ENCODE assay signal across 22 cellular contexts in the genomic region with DNA sequence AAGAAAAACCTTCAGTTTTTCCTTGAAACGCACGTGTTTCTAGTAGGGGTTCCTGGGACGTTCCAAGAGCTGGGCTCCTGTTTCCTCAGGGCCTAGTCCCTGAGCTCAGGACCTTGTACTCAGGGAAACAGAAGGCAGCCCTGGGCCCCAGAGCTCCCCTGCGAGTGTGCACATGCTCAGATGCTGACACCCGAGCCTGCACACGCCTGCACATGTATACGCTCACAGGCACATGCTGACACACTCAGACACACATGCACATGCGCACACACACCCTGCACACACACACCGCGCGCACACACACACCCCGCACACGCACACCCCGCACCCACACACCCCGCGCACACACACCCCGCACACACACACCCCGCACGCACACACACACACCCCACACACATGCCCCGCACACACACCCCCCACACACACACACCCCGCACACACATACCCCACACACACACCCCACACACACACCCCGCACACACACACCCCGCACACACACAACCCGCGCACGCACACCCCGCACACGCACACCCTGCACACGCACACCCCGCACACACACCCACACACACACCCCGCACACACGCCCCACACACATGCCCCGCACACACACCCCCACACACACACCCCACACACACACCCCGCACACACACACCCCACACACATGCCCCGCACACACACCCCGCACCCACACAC. TPM values are rescaled to one million over a fixed set of nuclear protein-coding genes. Genes with fewer than 3 reads are reported as not detected.
DNase-seq lines count a peak whose midpoint lies in the region; ATAC-seq and TF ChIP-seq lines count a peak whose summit lies in the region.
"Had no signal": no experiment of that assay in that cellular context is flagged by ENCODE, and none has a peak within 500 bp of the region (broad histone marks: within the 10 kb centered on the region; RNA-seq: fewer than 3 reads in every experiment).

No MANE protein-coding gene starts in this region.

- H2BK5ac ChIP-seq in mesenchymal stem cell (ENCODE audit: low read depth, low read length, poor library complexity, severe bottlenecking), result no peak overlapping the region

- peak overlapping the region in 1 of 2 experiments; percentile 29 for H2BK12ac ChIP-seq in mesenchymal stem cell (ENCODE audit: low read length in 2 of 2)

- H3K4me1 Mint-ChIP-seq in T-helper 17 cell, result peaks cover 7% of the 10 kb centered on the region

- H3K14ac ChIP-seq in mesenchymal stem cell (ENCODE audit: low read length in 2 of 2), result peak overlapping the region in 1 of 2 experiments; percentile 89

- peak overlapping the region; percentile 74 for H4K91ac ChIP-seq in mesenchymal stem cell (ENCODE audit: low read length)

- H3K36me3 ChIP-seq in mesenchymal stem cell (ENCODE audit: control insufficient read depth in 1 of 2, insufficient read depth in 2 of 2, low read depth in 1 of 2, low read length in 2 of 2) (no peaks in the 10 kb centered on the region), uterus (no peaks in the 10 kb centered on the region)
- H3K36me3 ChIP-seq: BLaER1 treated with 17β-estradiol and CSF1 and Interleukin-3, amounts not matched to agents 10 nM and 100 nM; transverse colon had no signal

- H3K4me1 ChIP-seq in mesenchymal stem cell (ENCODE audit: control insufficient read depth, insufficient read depth, low read depth, low read length), result peaks cover 33% of the 10 kb centered on the region
- no peaks in the 10 kb centered on the region for H3K4me1 ChIP-seq in uterus

- no peak overlapping the region for H3K27ac ChIP-seq in mesenchymal stem cell (ENCODE audit: low read length, poor library complexity, severe bottlenecking)
- H3K27ac ChIP-seq in uterus, result no peak overlapping the region
- H3K27ac ChIP-seq: 22Rv1; BLaER1 treated with 17β-estradiol and CSF1 and Interleukin-3, amounts not matched to agents 10 nM and 100 nM; dorsolateral prefrontal cortex had no signal

- H4K8ac ChIP-seq in mesenchymal stem cell (ENCODE audit: low read length), result no peak overlapping the region

- no peak overlapping the region for H3K9ac ChIP-seq in mesenchymal stem cell (ENCODE audit: low read length)
- H3K9ac ChIP-seq: BLaER1 treated with 17β-estradiol and CSF1 and Interleukin-3, amounts not matched to agents 10 nM and 100 nM; SK-N-SH had no signal

- intact Hi-C loops in uterus (cut with DNase I; ENCODE audit: low total_unique reads), result no loop called here

- no peak for TF ChIP-seq POLR2A in uterus (IDR thresholded peaks at IDR 0.05)

- no peaks in the 10 kb centered on the region for H3K36me3 Mint-ChIP-seq in T-helper 17 cell (ENCODE audit: low read depth)
- H3K36me3 Mint-ChIP-seq: naive B cell had no signal

- no peak overlapping the region for H3K23ac ChIP-seq in mesenchymal stem cell (ENCODE audit: low read length in 2 of 2)

- DNase-seq in DMS 273 (lab: John Stamatoyannopoulos, UW; ENCODE audit: unreplicated experiment), result peak; percentile 27
- no peak for DNase-seq in DMS 273 treated with DMSO at 0.1 percent for 48 hours (lab: John Stamatoyannopoulos, UW)
- peak; percentile 52 for DNase-seq in ELR (ENCODE audit: low read depth)
- DNase-seq in T-helper 17 cell, result no peak
- DNase-seq in mesenchymal stem cell, result no peak
- DNase-seq in activated naive CD4-positive, alpha-beta T cell treated with anti-CD3 and anti-CD28 coated beads, Interleukin-2, amount 50 U/mL, for 16 hours, result no peak
- no peak for DNase-seq in ureter (ENCODE audit: low spot score)
- DNase-seq in uterus, result no peak
- DNase-seq: activated CD4-positive, alpha-beta T cell treated with anti-CD3 and anti-CD28 coated beads, Interleukin-2, amount 10 ng/mL, durations not matched to agents 7 days and 5 days; activated T-cell treated with anti-CD3 and anti-CD28 coated beads, Interleukin-2, amount 50 U/mL, for 1 hour; naive B cell; NCI-H187; NCI-H524 treated with DMSO at 0.1 percent for 48 hours; SK-N-SH; stimulated activated CD4-positive, alpha-beta T cell treated with anti-CD3 and anti-CD28 coated beads, Interleukin-12 subunit alpha, Interleukin-12 subunit beta, amount 100 ng/mL, for 4 hours; T1000; transverse colon had no signal

- no peak for ATAC-seq in T-helper 17 cell
- ATAC-seq: HCT116 had no signal

- peak overlapping the region; percentile 54 for H2BK15ac ChIP-seq in mesenchymal stem cell (ENCODE audit: low read depth, poor library complexity, severe bottlenecking)

- H3K79me1 ChIP-seq in mesenchymal stem cell (replicated peaks; ENCODE audit: low read length, poor library complexity, severe bottlenecking), result no peaks in the 10 kb centered on the region

- no peak overlapping the region for H2BK120ac ChIP-seq in mesenchymal stem cell (ENCODE audit: low read depth, low read length)

- H3K4me3 ChIP-seq in mesenchymal stem cell (ENCODE audit: insufficient read depth in 1 of 2, low read depth in 1 of 2, low read length in 2 of 2) (no peak overlapping the region), uterus (no peak overlapping the region)
- H3K4me3 ChIP-seq: BLaER1 treated with 17β-estradiol and CSF1 and Interleukin-3, amounts not matched to agents 10 nM and 100 nM; dorsolateral prefrontal cortex; transverse colon had no signal

- no peak for TF ChIP-seq CTCF in uterus (IDR thresholded peaks at IDR 0.05)

- H3K4me2 ChIP-seq in mesenchymal stem cell (ENCODE audit: low read length, poor library complexity, severe bottlenecking), result no peak overlapping the region
- H3K4me2 ChIP-seq: BLaER1 treated with 17β-estradiol and CSF1 and Interleukin-3, amounts not matched to agents 10 nM and 100 nM; SK-N-SH had no signal

- H3K27ac Mint-ChIP-seq in T-helper 17 cell, result peak overlapping the region; percentile 30
- H3K27ac Mint-ChIP-seq: activated CD4-positive, alpha-beta T cell treated with anti-CD3 and anti-CD28 coated beads, Interleukin-2, amount 10 ng/mL, durations not matched to agents 7 days and 5 days; naive B cell had no signal

- H3K9me3 ChIP-seq in T-helper 17 cell (ENCODE audit: control insufficient read depth, low read length, poor library complexity, severe bottlenecking) (no peaks in the 10 kb centered on the region), mesenchymal stem cell (ENCODE audit: control insufficient read depth, low read length) (peaks cover 4% of the 10 kb centered on the region), uterus (no peaks in the 10 kb centered on the region)
- H3K9me3 ChIP-seq: SK-N-SH, transverse colon had no signal

- H3K27me3 ChIP-seq in mesenchymal stem cell (ENCODE audit: control insufficient read depth in 1 of 2, insufficient read depth in 1 of 2, low read length in 2 of 2), result no peaks in the 10 kb centered on the region
- H3K27me3 ChIP-seq in uterus, result no peaks in the 10 kb centered on the region
- H3K27me3 ChIP-seq: BLaER1 treated with 17β-estradiol and CSF1 and Interleukin-3, amounts not matched to agents 10 nM and 100 nM; dorsolateral prefrontal cortex; transverse colon had no signal

- H2AFZ ChIP-seq in mesenchymal stem cell (ENCODE audit: low read depth, low read length), result no peak overlapping the region

- no peak overlapping the region for H3K4me3 Mint-ChIP-seq in T-helper 17 cell
- H3K4me3 Mint-ChIP-seq: activated CD4-positive, alpha-beta T cell treated with anti-CD3 and anti-CD28 coated beads, Interleukin-2, amount 10 ng/mL, durations not matched to agents 7 days and 5 days had no signal

- peak overlapping the region in 1 of 2 experiments; percentile 28 for H3K18ac ChIP-seq in mesenchymal stem cell (ENCODE audit: low read depth in 1 of 2, low read length in 2 of 2)

- WGBS in mesenchymal stem cell, result 80% methylated on average over 16 of the region's 36 CpGs

- H2AK5ac ChIP-seq in mesenchymal stem cell (ENCODE audit: low read length, severe bottlenecking), result peak overlapping the region; percentile 1

- H3K27me3 Mint-ChIP-seq in T-helper 17 cell, result peaks cover 6% of the 10 kb centered on the region

- H3K4ac ChIP-seq in mesenchymal stem cell (ENCODE audit: low read depth in 1 of 2, low read length in 2 of 2), result no peak overlapping the region

RNA-seq across cellular contexts. Expression of a gene that starts 52.2 kb away (rescaled TPM):
- total RNA-seq in T-helper 17 cell, result not detected
- not detected for polyA plus RNA-seq in mesenchymal stem cell (2013, experiment 1 of 2)
- not detected for polyA plus RNA-seq in mesenchymal stem cell (2013, experiment 2 of 2)
- not detected for total RNA-seq in ureter
- total RNA-seq in uterus, result not detected
- total RNA-seq: activated CD4-positive, alpha-beta T cell treated with anti-CD3 and anti-CD28 coated beads, Interleukin-2, amount 10 ng/mL, durations not matched to agents 7 days and 5 days; HT-29; transverse colon had no signal
- polyA plus RNA-seq: SK-N-SH had no signal

Comparison
In these comparisons a context has a peak if more than half of its experiments do, and no peak if none do; other contexts are left out.
1. DNase-seq: peak in DMS 273 (single experiment) and ELR (single experiment); none in DMS 273 treated with DMSO at 0.1 percent for 48 hours (single experiment), T-helper 17 cell (0 of 3), mesenchymal stem cell (single experiment), activated naive CD4-positive, alpha-beta T cell treated with anti-CD3 and anti-CD28 coated beads, Interleukin-2, amount 50 U/mL, for 16 hours (single experiment), ureter (single experiment) and uterus (0 of 2).